Comparison of ENCODE assay signal across 13 cellular contexts in the genomic region with DNA sequence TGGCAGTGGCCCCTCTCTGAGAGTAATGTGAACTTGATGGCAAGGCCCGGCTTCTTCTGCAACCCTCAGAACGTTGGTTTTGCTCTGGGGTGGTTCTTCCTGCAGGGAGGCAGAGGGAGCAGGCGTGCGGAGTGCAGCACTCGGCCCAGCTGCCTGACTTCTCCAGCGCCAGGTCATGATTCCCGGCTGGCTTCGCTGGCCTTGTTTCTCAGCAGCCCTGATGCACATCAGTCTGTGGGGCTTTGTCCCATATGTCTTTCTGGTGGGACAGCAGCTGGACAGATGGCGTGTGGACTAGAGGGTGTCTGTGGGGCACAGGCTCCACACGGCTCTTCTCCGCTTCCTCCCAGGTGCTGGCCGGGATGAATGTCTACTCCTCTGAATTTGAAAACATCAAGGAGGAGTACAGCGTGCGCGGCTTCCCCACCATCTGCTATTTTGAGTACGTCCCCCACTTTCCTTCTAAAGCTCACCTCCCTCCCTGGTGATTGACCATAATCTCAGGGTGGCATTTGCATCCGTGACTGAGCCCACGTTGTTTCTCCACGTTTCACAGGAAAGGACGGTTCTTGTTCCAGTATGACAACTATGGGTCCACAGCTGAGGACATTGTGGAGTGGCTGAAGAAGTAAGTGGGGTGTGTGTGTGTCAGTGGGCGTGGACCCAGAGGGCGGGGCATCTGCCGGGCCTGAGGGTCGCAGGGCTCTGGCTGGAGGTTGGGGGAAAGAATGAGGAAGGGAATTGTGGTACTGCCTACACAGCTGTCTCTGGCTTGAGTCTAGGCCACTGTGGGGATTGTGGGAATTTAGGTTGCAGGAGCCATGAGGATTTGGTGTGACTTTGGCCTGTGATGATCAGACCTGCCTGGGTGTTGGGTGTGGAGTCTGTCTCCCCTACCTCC.
"Had no signal": no experiment of that assay in that cellular context is flagged by ENCODE, and none has a peak within 500 bp of the region (broad histone marks: within the 10 kb centered on the region; RNA-seq: fewer than 3 reads in every experiment).

No MANE protein-coding gene starts in this region.

- H3K27me3 ChIP-seq: brain microvascular endothelial cell, right lobe of liver, stomach had no signal

- H3K4me1 ChIP-seq: psoas muscle had no signal

- H3K9me3 ChIP-seq: psoas muscle, right lobe of liver, stomach had no signal

- H3K27ac ChIP-seq: brain microvascular endothelial cell, psoas muscle, right lobe of liver, stomach had no signal

- DNase-seq: activated CD4-positive, alpha-beta T cell treated with anti-CD3 and anti-CD28 coated beads, Interleukin-2, amount 50 U/mL, for 4 hours; activated CD4-positive, CD25-positive, alpha-beta regulatory T cell treated with anti-CD3 and anti-CD28 coated beads, Interleukin-2, amount 50 U/mL, for 72 hours; brain microvascular endothelial cell; cortex of kidney; effector CD4-positive, alpha-beta T cell; foreskin melanocyte; psoas muscle; right lobe of liver; stimulated activated CD4-positive, alpha-beta T cell treated with anti-CD3 and anti-CD28 coated beads, Interleukin-1b, Interleukin-23, amount 100 ng/mL, for 48 hours; stomach; T-helper 1 cell; T1000 had no signal

- H3K4me3 ChIP-seq: psoas muscle, right lobe of liver, stomach had no signal

- FAIRE-seq: endothelial cell of umbilical vein had no signal
